In the genomic region with DNA sequence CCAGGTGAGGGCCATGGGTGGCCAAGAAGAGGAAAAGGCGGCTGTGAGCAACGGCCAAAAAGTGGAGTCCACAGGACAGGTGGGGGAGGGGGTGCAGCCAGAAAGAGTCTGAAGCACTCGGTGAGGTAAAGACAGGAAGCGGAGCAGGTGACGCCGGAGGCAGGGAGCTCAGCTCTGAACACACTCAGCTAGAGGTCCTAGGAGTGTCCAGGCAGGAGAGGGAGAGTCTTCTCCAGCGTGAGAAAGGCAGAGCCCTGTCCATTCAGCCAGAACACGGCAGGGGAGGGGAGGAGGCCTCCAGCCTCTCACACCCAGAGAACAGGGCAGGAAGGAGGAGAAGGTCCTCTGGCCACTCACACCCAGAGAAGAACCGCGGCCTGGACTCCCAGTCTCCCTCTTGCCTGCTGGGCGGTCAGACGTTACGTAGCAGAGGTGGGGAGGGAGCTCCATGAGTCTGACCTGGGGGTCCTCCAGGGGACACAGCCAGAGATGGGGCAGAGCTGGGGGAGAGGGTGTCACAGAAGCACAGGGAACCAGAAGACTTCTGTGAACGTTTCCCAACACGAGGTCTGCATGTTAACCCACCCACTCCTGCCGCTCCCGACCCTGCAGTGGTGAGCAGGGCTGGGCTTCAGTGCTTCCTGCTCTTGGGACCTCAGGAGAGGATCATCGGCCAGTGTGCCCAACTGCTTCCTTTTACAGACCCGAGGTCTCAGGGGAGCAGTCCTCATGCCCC, we compare ENCODE assay signal across 16 cellular contexts.
DNase-seq lines count a peak whose midpoint lies in the region; ATAC-seq, FAIRE-seq and TF ChIP-seq lines count a peak whose summit lies in the region.
"Had no signal": no experiment of that assay in that cellular context is flagged by ENCODE, and none has a peak within 500 bp of the region (broad histone marks: within the 10 kb centered on the region; RNA-seq: fewer than 3 reads in every experiment).

No MANE protein-coding gene starts in this region.

- in situ Hi-C loops in K562 (cut with MboI) = no loop called here

- TF ChIP-seq EP300 in K562 (IDR thresholded peaks at IDR 0.05; ENCODE audit: low read length) = no peak

- H3K36me3 ChIP-seq in K562 (ENCODE audit: control insufficient read depth, insufficient read depth, low read length) (no peaks in the 10 kb centered on the region), kidney (ENCODE audit: control insufficient read depth in 1 of 2, insufficient read depth in 2 of 2, low read length in 2 of 2) (no peaks in the 10 kb centered on the region)
- H3K36me3 ChIP-seq: SJCRH30 had no signal

- H3K9me3 ChIP-seq in K562 (replicated peaks; ENCODE audit: control insufficient read depth, insufficient read depth, low read depth, low read length) = no peaks in the 10 kb centered on the region
- H3K9me3 ChIP-seq in kidney (ENCODE audit: control insufficient read depth in 1 of 2, low read length in 2 of 2) = no peaks in the 10 kb centered on the region
- H3K9me3 ChIP-seq: SJCRH30, testis had no signal

- peaks cover 16 to 50% of the 10 kb centered on the region in 2 experiments; a peak in 4 of 5 replicates for H3K27me3 ChIP-seq in K562 (ENCODE audit: control insufficient read depth in 2 of 2, insufficient read depth in 2 of 2, low read length in 2 of 2)
- H3K27me3 ChIP-seq: SJCRH30, testis had no signal

- H3K79me2 ChIP-seq in K562 (ENCODE audit: control insufficient read depth, insufficient read depth, low read length) = no peaks in the 10 kb centered on the region

- BruUV-seq in K562 (replicated peaks; lab: Mats Ljungman, UMichigan) = no TSS peak

- H3K4me3 ChIP-seq in K562 (no peak overlapping the region), kidney (ENCODE audit: low read length in 2 of 2) (no peak overlapping the region)
- H3K4me3 ChIP-seq: SJCRH30, testis had no signal

- ATAC-seq in K562 (peak; percentile 35; the same call in 2 of the 3 replicates), GM18907 (IDR thresholded peaks at IDR 0.05; ENCODE audit: unreplicated experiment) (no peak), HG03439 (IDR thresholded peaks at IDR 0.05; ENCODE audit: unreplicated experiment) (no peak)

- DNase-seq in NCI-H2196 (lab: John Stamatoyannopoulos, UW; ENCODE audit: unreplicated experiment) (peak; percentile 36), NCI-H2196 treated with DMSO at 0.1 percent for 48 hours (lab: John Stamatoyannopoulos, UW; ENCODE audit: unreplicated experiment) (no peak), K562 (ENCODE audit: extremely low read depth in 1 of 4, low spot score in 3 of 4) (no peak), kidney (no peak), GOT3 (lab: John Stamatoyannopoulos, UW) (no peak)
- DNase-seq: 8988T; activated naive CD4-positive, alpha-beta T cell treated with anti-CD3 and anti-CD28 coated beads, Interleukin-2, amount 50 U/mL, for 16 hours; immature natural killer cell; naive B cell; NCI-H1417 treated with DMSO at 0.1 percent for 48 hours; SJCRH30 had no signal

- H4K20me1 ChIP-seq in K562 (replicated peaks; ENCODE audit: control insufficient read depth, insufficient read depth, low read length) = 0 out of 2 replicates have a peak, but pooled peaks cover 7% of the 10 kb centered on the region

- TF ChIP-seq CTCF in K562 (IDR thresholded peaks at IDR 0.05 in 2 of 3, conservative IDR thresholded peaks at IDR 0.05 in 1 of 3; ENCODE audit: insufficient read depth in 2 of 3, low read depth in 1 of 3, low read length in 3 of 3) (no peak), kidney (IDR thresholded peaks at IDR 0.05; ENCODE audit: borderline replicate concordance, extremely low read depth, insufficient read depth) (no peak)

- no peak overlapping the region for H3K4me2 ChIP-seq in K562 (ENCODE audit: insufficient read depth, low read length)

- FAIRE-seq in K562 (lab: Jason Lieb, UNC) = no peak
- FAIRE-seq in kidney (lab: Jason Lieb, UNC) = no peak
- FAIRE-seq: colon had no signal

- WGBS in K562 (ENCODE audit: insufficient coverage, low coverage, missing lambda C conversion rate) = 21% methylated on average over 8 of the region's 19 CpGs

- H2AFZ ChIP-seq in K562 (ENCODE audit: low read depth, low read length) = no peak overlapping the region

- CTCF ChIA-PET in K562 (lab: Yijun Ruan, JAX; ENCODE audit: low intra/inter-chr PET ratio) = no interaction called here

- H3K27ac ChIP-seq in K562 (ENCODE audit: extremely low read depth, low read depth, low read length) = no peak overlapping the region
- H3K27ac ChIP-seq in kidney (ENCODE audit: low read depth in 2 of 2, low read length in 2 of 2) = peak overlapping the region; percentile 17 to 67
- peak overlapping the region; percentile 17 for H3K27ac ChIP-seq in temporal lobe (ENCODE audit: low read depth, low read length)
- H3K27ac ChIP-seq: SJCRH30 had no signal

- POLR2A ChIA-PET in K562 (lab: Yijun Ruan, JAX) = interaction anchor here (0.5 kb wide), 1 partner anchor 12 kb away, joined by 4 read pairs; no protein-coding TSS in a partner anchor

- H3K9ac ChIP-seq in K562 (ENCODE audit: insufficient read depth in 1 of 2, low read depth in 2 of 2, low read length in 2 of 2) = peak overlapping the region in 1 of 2 experiments; percentile 17; a peak in 2 of 4 replicates
- H3K9ac ChIP-seq in kidney (ENCODE audit: low read length in 2 of 2) = no peak overlapping the region

- H3K9me1 ChIP-seq in K562 (ENCODE audit: control insufficient read depth, insufficient read depth, low read length) = no peaks in the 10 kb centered on the region

- H3K4me1 ChIP-seq in K562 (replicated peaks in 1 of 2; ENCODE audit: control insufficient read depth in 2 of 2, insufficient read depth in 2 of 2, low read length in 2 of 2) = peaks cover 0 to 8% of the 10 kb centered on the region in 2 experiments; a peak in 2 of 5 replicates
- H3K4me1 ChIP-seq in kidney (ENCODE audit: control insufficient read depth in 1 of 2, insufficient read depth in 1 of 2, low read depth in 1 of 2, low read length in 2 of 2) = peaks cover 0 to 2% of the 10 kb centered on the region in 2 donors

- no peak for TF ChIP-seq POLR2A in K562 (conservative IDR thresholded peaks at IDR 0.05)

- intact Hi-C loops in K562 (cut with micrococcal nuclease) (no loop called here), kidney (cut with DNase I) (no loop called here)

- TF ChIP-seq RAD21 in K562 (CRISPR knock-in tag; conservative IDR thresholded peaks at IDR 0.05 in 1 of 2, IDR thresholded peaks at IDR 0.05 in 1 of 2) = no peak

TF ChIP-seq in K562, 482 proteins besides CTCF, POLR2A, EP300 and RAD21:
- no peak for TF ChIP-seq ZBTB26 (CRISPR knock-in tag; IDR thresholded peaks at IDR 0.05)
- TF ChIP-seq, protein P1, sequence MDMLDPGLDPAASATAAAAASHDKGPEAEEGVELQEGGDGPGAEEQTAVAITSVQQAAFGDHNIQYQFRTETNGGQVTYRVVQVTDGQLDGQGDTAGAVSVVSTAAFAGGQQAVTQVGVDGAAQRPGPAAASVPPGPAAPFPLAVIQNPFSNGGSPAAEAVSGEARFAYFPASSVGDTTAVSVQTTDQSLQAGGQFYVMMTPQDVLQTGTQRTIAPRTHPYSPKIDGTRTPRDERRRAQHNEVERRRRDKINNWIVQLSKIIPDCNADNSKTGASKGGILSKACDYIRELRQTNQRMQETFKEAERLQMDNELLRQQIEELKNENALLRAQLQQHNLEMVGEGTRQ (CRISPR knock-in tag; IDR thresholded peaks at IDR 0.05) = no peak
- TF ChIP-seq, protein P2, sequence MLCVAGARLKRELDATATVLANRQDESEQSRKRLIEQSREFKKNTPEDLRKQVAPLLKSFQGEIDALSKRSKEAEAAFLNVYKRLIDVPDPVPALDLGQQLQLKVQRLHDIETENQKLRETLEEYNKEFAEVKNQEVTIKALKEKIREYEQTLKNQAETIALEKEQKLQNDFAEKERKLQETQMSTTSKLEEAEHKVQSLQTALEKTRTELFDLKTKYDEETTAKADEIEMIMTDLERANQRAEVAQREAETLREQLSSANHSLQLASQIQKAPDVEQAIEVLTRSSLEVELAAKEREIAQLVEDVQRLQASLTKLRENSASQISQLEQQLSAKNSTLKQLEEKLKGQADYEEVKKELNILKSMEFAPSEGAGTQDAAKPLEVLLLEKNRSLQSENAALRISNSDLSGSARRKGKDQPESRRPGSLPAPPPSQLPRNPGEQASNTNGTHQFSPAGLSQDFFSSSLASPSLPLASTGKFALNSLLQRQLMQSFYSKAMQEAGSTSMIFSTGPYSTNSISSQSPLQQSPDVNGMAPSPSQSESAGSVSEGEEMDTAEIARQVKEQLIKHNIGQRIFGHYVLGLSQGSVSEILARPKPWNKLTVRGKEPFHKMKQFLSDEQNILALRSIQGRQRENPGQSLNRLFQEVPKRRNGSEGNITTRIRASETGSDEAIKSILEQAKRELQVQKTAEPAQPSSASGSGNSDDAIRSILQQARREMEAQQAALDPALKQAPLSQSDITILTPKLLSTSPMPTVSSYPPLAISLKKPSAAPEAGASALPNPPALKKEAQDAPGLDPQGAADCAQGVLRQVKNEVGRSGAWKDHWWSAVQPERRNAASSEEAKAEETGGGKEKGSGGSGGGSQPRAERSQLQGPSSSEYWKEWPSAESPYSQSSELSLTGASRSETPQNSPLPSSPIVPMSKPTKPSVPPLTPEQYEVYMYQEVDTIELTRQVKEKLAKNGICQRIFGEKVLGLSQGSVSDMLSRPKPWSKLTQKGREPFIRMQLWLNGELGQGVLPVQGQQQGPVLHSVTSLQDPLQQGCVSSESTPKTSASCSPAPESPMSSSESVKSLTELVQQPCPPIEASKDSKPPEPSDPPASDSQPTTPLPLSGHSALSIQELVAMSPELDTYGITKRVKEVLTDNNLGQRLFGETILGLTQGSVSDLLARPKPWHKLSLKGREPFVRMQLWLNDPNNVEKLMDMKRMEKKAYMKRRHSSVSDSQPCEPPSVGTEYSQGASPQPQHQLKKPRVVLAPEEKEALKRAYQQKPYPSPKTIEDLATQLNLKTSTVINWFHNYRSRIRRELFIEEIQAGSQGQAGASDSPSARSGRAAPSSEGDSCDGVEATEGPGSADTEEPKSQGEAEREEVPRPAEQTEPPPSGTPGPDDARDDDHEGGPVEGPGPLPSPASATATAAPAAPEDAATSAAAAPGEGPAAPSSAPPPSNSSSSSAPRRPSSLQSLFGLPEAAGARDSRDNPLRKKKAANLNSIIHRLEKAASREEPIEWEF (CRISPR knock-in tag; IDR thresholded peaks at IDR 0.05) = no peak
- TF ChIP-seq NR2F6 (CRISPR knock-in tag; IDR thresholded peaks at IDR 0.05) = no peak
- no peak for TF ChIP-seq HNRNPUL1 (IDR thresholded peaks at IDR 0.05; ENCODE audit: low read length)
TF ChIP-seq in K562: peak in this region for 0.
